In the genomic region with DNA sequence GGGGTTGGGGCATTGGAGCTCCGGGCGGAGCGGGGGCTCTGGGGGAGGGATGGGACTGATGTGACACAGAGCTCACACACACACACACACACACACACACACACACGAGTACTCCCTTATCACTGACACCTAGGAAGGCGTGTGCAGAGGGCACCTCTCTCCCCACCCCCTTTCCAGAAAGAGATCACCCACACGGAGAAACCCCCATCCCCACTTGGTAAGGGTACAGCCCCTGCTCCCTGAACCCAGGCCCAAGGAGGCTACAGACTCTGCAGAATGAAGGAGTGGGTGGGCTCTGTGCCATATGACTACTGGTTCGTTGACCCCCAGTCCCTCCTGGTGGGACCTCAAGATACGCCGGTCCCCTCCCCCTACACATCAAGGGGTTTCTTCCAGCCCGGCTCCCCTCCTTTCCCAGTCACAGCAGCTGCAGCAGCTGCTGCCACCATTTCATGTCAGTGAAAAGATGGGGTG, we compare ENCODE assay signal across 9 cellular contexts. TPM values are rescaled to one million over a fixed set of nuclear protein-coding genes. Genes with fewer than 3 reads are reported as not detected.
DNase-seq lines count a peak whose midpoint lies in the region; ATAC-seq and TF ChIP-seq lines count a peak whose summit lies in the region.
"Had no signal": no experiment of that assay in that cellular context is flagged by ENCODE, and none has a peak within 500 bp of the region (broad histone marks: within the 10 kb centered on the region; RNA-seq: fewer than 3 reads in every experiment).

No MANE protein-coding gene starts in this region.

- no peak for TF ChIP-seq CTCF in WTC11 (IDR thresholded peaks at IDR 0.05)
- no peak for TF ChIP-seq CTCF in testis (IDR thresholded peaks at IDR 0.05)
- no peak for TF ChIP-seq CTCF in mucosa of descending colon (IDR thresholded peaks at IDR 0.05)

- H4K91ac ChIP-seq in mesenchymal stem cell (ENCODE audit: low read length), result no peak overlapping the region

- no peaks in the 10 kb centered on the region for H3K9me3 ChIP-seq in mesenchymal stem cell (ENCODE audit: control insufficient read depth, low read length)
- no peaks in the 10 kb centered on the region for H3K9me3 ChIP-seq in testis
- no peaks in the 10 kb centered on the region for H3K9me3 ChIP-seq in mucosa of descending colon

- H2BK15ac ChIP-seq in mesenchymal stem cell (ENCODE audit: low read depth, poor library complexity, severe bottlenecking), result no peak overlapping the region

- H2BK12ac ChIP-seq in mesenchymal stem cell (ENCODE audit: low read length in 2 of 2), result no peak overlapping the region

- H3K4me1 ChIP-seq in mesenchymal stem cell (ENCODE audit: control insufficient read depth, insufficient read depth, low read depth, low read length), result peaks cover 33% of the 10 kb centered on the region
- peaks cover 26% of the 10 kb centered on the region for H3K4me1 ChIP-seq in testis
- H3K4me1 ChIP-seq in mucosa of descending colon (ENCODE audit: low read depth), result peaks cover 4% of the 10 kb centered on the region

- peak overlapping the region; percentile 75 for H3K4me3 Mint-ChIP-seq in WTC11

- H3K27ac ChIP-seq in mesenchymal stem cell (ENCODE audit: low read length, poor library complexity, severe bottlenecking) (no peak overlapping the region), testis (no peak overlapping the region)

- H3K27me3 Mint-ChIP-seq in WTC11 (ENCODE audit: low read depth), result peaks cover 38% of the 10 kb centered on the region

- H3K4ac ChIP-seq in mesenchymal stem cell (ENCODE audit: low read depth in 1 of 2, low read length in 2 of 2), result no peak overlapping the region

- H3K9me3 Mint-ChIP-seq in WTC11, result no peaks in the 10 kb centered on the region
- H3K9me3 Mint-ChIP-seq: activated T-cell treated with anti-CD3 and anti-CD28 coated beads, Interleukin-2, amount 50 U/mL, for 72 hours had no signal

- peaks cover 43 to 65% of the 10 kb centered on the region in 2 experiments for H3K27me3 ChIP-seq in mesenchymal stem cell (ENCODE audit: control insufficient read depth in 1 of 2, insufficient read depth in 1 of 2, low read length in 2 of 2)
- no peaks in the 10 kb centered on the region for H3K27me3 ChIP-seq in testis

- H3K79me1 ChIP-seq in mesenchymal stem cell (replicated peaks; ENCODE audit: low read length, poor library complexity, severe bottlenecking), result no peaks in the 10 kb centered on the region

- no peaks in the 10 kb centered on the region for H3K36me3 ChIP-seq in mesenchymal stem cell (ENCODE audit: control insufficient read depth in 1 of 2, insufficient read depth in 2 of 2, low read depth in 1 of 2, low read length in 2 of 2)
- H3K36me3 ChIP-seq in testis (ENCODE audit: low read depth, missing control alignments), result no peaks in the 10 kb centered on the region
- H3K36me3 ChIP-seq in mucosa of descending colon (ENCODE audit: low read depth), result no peaks in the 10 kb centered on the region

- peak overlapping the region; percentile 84 for H3K4me2 ChIP-seq in mesenchymal stem cell (ENCODE audit: low read length, poor library complexity, severe bottlenecking)

- no peak overlapping the region for H3K23ac ChIP-seq in mesenchymal stem cell (ENCODE audit: low read length in 2 of 2)

- peak overlapping the region in 1 of 2 experiments; percentile 18 for H3K4me3 ChIP-seq in mesenchymal stem cell (ENCODE audit: insufficient read depth in 1 of 2, low read depth in 1 of 2, low read length in 2 of 2)
- peak overlapping the region; percentile 36 to 54 for H3K4me3 ChIP-seq in testis
- H3K4me3 ChIP-seq in mucosa of descending colon, result no peak overlapping the region

- no peak overlapping the region for H3K14ac ChIP-seq in mesenchymal stem cell (ENCODE audit: low read length in 2 of 2)

- DNase-seq in NCI-H2227 (lab: John Stamatoyannopoulos, UW; ENCODE audit: unreplicated experiment) (peak; percentile 41), NCI-H2227 treated with DMSO at 0.1 percent for 48 hours (lab: John Stamatoyannopoulos, UW) (no peak), WTC11 (ENCODE audit: low spot score) (no peak), mesenchymal stem cell (no peak), testis (no peak), mucosa of descending colon (no peak)
- DNase-seq in stimulated activated CD8-positive, alpha-beta memory T cell treated with anti-CD3 and anti-CD28 coated beads, Interleukin-4, amount 100 ng/mL, for 48 hours, result no peak

- H2BK5ac ChIP-seq in mesenchymal stem cell (ENCODE audit: low read depth, low read length, poor library complexity, severe bottlenecking), result no peak overlapping the region

- H3K27ac Mint-ChIP-seq in WTC11, result no peak overlapping the region
- H3K27ac Mint-ChIP-seq: activated T-cell treated with anti-CD3 and anti-CD28 coated beads, Interleukin-2, amount 50 U/mL, for 72 hours had no signal

- no peak for TF ChIP-seq POLR2A in testis (IDR thresholded peaks at IDR 0.05)
- TF ChIP-seq POLR2A in GM18505 (IDR thresholded peaks at IDR 0.05; ENCODE audit: borderline replicate concordance, extremely low read depth, insufficient read depth, insufficient read length), result no peak

- no peaks in the 10 kb centered on the region for H3K36me3 Mint-ChIP-seq in WTC11

- H2AFZ ChIP-seq in mesenchymal stem cell (ENCODE audit: low read depth, low read length), result no peak overlapping the region

- 3% methylated on average over 3 of the region's 10 CpGs for WGBS in mesenchymal stem cell
- 12 to 32% methylated on average over 7 to 10 of the region's 10 CpGs for WGBS in testis, 2 donors

- no peak overlapping the region for H3K18ac ChIP-seq in mesenchymal stem cell (ENCODE audit: low read depth in 1 of 2, low read length in 2 of 2)

- H2AK5ac ChIP-seq in mesenchymal stem cell (ENCODE audit: low read length, severe bottlenecking), result no peak overlapping the region

- CTCF ChIA-PET in WTC11 (lab: Charles Lee), result interaction anchor here (0.7 to 9.5 kb wide), 14 partner anchors 15 to 248 kb away, joined by 3 to 222 read pairs (median 4); no protein-coding TSS in a partner anchor

- POLR2A ChIA-PET in WTC11 (lab: Charles Lee), result interaction anchor here (0.5 to 5.4 kb wide), 6 partner anchors 9 to 95 kb away, joined by 3 to 26 read pairs (median 4); partner anchors contain the start of gene ARHGAP23

- no peak overlapping the region for H2BK120ac ChIP-seq in mesenchymal stem cell (ENCODE audit: low read depth, low read length)

- H4K8ac ChIP-seq in mesenchymal stem cell (ENCODE audit: low read length), result no peak overlapping the region

- H3K4me1 Mint-ChIP-seq in WTC11, result peaks cover 65% of the 10 kb centered on the region

- H3K9ac ChIP-seq in mesenchymal stem cell (ENCODE audit: low read length), result no peak overlapping the region

- no peak for ATAC-seq in WTC11
- no peak for ATAC-seq in GM18505 (IDR thresholded peaks at IDR 0.05; ENCODE audit: unreplicated experiment)
- ATAC-seq in mucosa of descending colon, result no peak
- ATAC-seq: activated T-cell treated with anti-CD3 and anti-CD28 coated beads, Interleukin-2, amount 50 U/mL, for 72 hours had no signal

- intact Hi-C loops in testis (cut with DNase I; ENCODE audit: low total_unique reads), result no loop called here
- intact Hi-C loops in mucosa of descending colon (cut with DNase I, micrococcal nuclease), result no loop called here

TF ChIP-seq in WTC11, 78 proteins besides CTCF, POLR2A, EP300 and RAD21 (continues in another document):
- TF ChIP-seq CREB1 (CRISPR knock-in tag; IDR thresholded peaks at IDR 0.05) (no peak), GABPB1 (CRISPR knock-in tag; IDR thresholded peaks at IDR 0.05) (no peak), MAX (CRISPR knock-in tag; IDR thresholded peaks at IDR 0.05) (no peak), RORB (CRISPR knock-in tag; IDR thresholded peaks at IDR 0.05) (no peak), NFATC4 (CRISPR knock-in tag; IDR thresholded peaks at IDR 0.05) (no peak), ZNF396 (CRISPR knock-in tag; IDR thresholded peaks at IDR 0.05; ENCODE audit: borderline replicate concordance) (no peak), TEAD1 (CRISPR knock-in tag; IDR thresholded peaks at IDR 0.05) (no peak), CDX4 (CRISPR knock-in tag; IDR thresholded peaks at IDR 0.05; ENCODE audit: borderline replicate concordance) (no peak), ATF1 (CRISPR knock-in tag; IDR thresholded peaks at IDR 0.05) (no peak), ZNF416 (CRISPR knock-in tag; IDR thresholded peaks at IDR 0.05) (no peak), ZBTB21 (CRISPR knock-in tag; IDR thresholded peaks at IDR 0.05; ENCODE audit: borderline replicate concordance) (no peak)
- TF ChIP-seq, protein P1, sequence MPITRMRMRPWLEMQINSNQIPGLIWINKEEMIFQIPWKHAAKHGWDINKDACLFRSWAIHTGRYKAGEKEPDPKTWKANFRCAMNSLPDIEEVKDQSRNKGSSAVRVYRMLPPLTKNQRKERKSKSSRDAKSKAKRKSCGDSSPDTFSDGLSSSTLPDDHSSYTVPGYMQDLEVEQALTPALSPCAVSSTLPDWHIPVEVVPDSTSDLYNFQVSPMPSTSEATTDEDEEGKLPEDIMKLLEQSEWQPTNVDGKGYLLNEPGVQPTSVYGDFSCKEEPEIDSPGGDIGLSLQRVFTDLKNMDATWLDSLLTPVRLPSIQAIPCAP (CRISPR knock-in tag; IDR thresholded peaks at IDR 0.05), result no peak
- TF ChIP-seq, protein P2, sequence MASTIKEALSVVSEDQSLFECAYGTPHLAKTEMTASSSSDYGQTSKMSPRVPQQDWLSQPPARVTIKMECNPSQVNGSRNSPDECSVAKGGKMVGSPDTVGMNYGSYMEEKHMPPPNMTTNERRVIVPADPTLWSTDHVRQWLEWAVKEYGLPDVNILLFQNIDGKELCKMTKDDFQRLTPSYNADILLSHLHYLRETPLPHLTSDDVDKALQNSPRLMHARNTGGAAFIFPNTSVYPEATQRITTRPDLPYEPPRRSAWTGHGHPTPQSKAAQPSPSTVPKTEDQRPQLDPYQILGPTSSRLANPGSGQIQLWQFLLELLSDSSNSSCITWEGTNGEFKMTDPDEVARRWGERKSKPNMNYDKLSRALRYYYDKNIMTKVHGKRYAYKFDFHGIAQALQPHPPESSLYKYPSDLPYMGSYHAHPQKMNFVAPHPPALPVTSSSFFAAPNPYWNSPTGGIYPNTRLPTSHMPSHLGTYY (CRISPR knock-in tag; IDR thresholded peaks at IDR 0.05), result no peak

RNA-seq across cellular contexts. Expression of gene ARHGAP23, which starts 8.7 kb away (rescaled TPM):
- total RNA-seq in WTC11 (2021) (49.1 to 66.0 TPM (median 56.6 TPM) in 3 replicates), testis (100 to 1,000 TPM; 146 to 235 TPM), mucosa of descending colon (10 to 100 TPM in 2 of 3 donors, 1 to 10 TPM in 1; 6.1 to 44.6 (median 12.6) TPM)
- 66.7 TPM for polyA plus RNA-seq in mesenchymal stem cell (2013, experiment 1 of 2)
- 60.9 TPM for polyA plus RNA-seq in mesenchymal stem cell (2013, experiment 2 of 2)
- polyA plus RNA-seq in testis (ENCODE audit: insufficient read depth, low read depth, low replicate concordance), result 78.0 TPM
